In genomic region chr1:30516505-30516858, GRCh38 we compare ENCODE assay signal across 1 cellular context.
TF ChIP-seq lines count a peak whose summit lies in the region.

No MANE protein-coding gene starts in this region.

TF ChIP-seq in H1, 55 proteins besides CTCF, POLR2A, EP300 and RAD21 (continued from another document):
- no peak for TF ChIP-seq USF2 (IDR thresholded peaks at IDR 0.05; ENCODE audit: low read length)
